25 cellular contexts compared by ENCODE assay signal in genomic region chr9:77901771-77902170, GRCh38.
DNase-seq lines count a peak whose midpoint lies in the region; ATAC-seq and TF ChIP-seq lines count a peak whose summit lies in the region.
"Had no signal": no experiment of that assay in that cellular context is flagged by ENCODE, and none has a peak within 500 bp of the region (broad histone marks: within the 10 kb centered on the region; RNA-seq: fewer than 3 reads in every experiment).

No MANE protein-coding gene starts in this region.

- no peak for TF ChIP-seq POLR2A in NB4 (IDR thresholded peaks at IDR 0.05; ENCODE audit: extremely low read depth, insufficient read length)

- no CpG with 5 or more reads among the region's 2 CpGs for WGBS in trophoblast cell (ENCODE audit: extremely low coverage, insufficient coverage, insufficient read length)

- intact Hi-C loops in activated CD4-positive, alpha-beta T cell treated with anti-CD3 and anti-CD28 coated beads, Interleukin-2, amount 10 ng/mL, durations not matched to agents 24 days and 14 days (cut with micrococcal nuclease), result loop anchor here (10.0 kb wide), 1 partner anchor 133 kb away; the partner anchor contains the start of gene GNAQ

- H3K18ac ChIP-seq in trophoblast cell (ENCODE audit: low read length), result no peak overlapping the region

- POLR2A ChIA-PET in HEK293T (lab: Yijun Ruan, JAX), result no interaction called here

- no peaks in the 10 kb centered on the region for H3K9me3 ChIP-seq in trophoblast cell (ENCODE audit: insufficient read depth, low read depth, low read length)
- H3K9me3 ChIP-seq: BE2C, SK-N-SH had no signal

- H3K36me3 Mint-ChIP-seq in activated CD4-positive, alpha-beta T cell treated with anti-CD3 and anti-CD28 coated beads, Interleukin-2, amount 10 ng/mL, durations not matched to agents 24 days and 14 days (ENCODE audit: low read depth), result peaks cover 18% of the 10 kb centered on the region

- DNase-seq in activated CD4-positive, alpha-beta T cell treated with anti-CD3 and anti-CD28 coated beads, Interleukin-2, amount 10 ng/mL, durations not matched to agents 24 days and 14 days, result peak; percentile 45
- no peak for DNase-seq in activated CD4-positive, alpha-beta T cell treated with anti-CD3 and anti-CD28 coated beads, Interleukin-2, amount 50 U/mL, for 48 hours
- DNase-seq in NB4 (ENCODE audit: low read depth) (peak; percentile 48), epithelial cell of esophagus (ENCODE audit: low read depth) (peak; percentile 15), trophoblast cell (no peak), HEK293T (ENCODE audit: extremely low spot score) (no peak)
- DNase-seq: 8988T; ACHN; BE2C; DMS153; IMR-90; Karpas-422; NCI-H1105; NCI-H1436 treated with DMSO at 0.1 percent for 48 hours; NCI-H187 treated with DMSO at 0.1 percent for 48 hours; NCI-H2107; NCI-H524; NCI-H748 treated with DMSO at 0.1 percent for 48 hours; NK-92 treated with Interleukin-12 subunit alpha and Interleukin-12 subunit beta, amount 100 ng/mL, for 24 hours; PC-3; SK-N-SH; SW 1271 had no signal

- ATAC-seq in GM21717 (IDR thresholded peaks at IDR 0.05; ENCODE audit: unreplicated experiment), result no peak
- no peak for ATAC-seq in GM21360 (IDR thresholded peaks at IDR 0.05; ENCODE audit: unreplicated experiment)
- ATAC-seq: PC-3 had no signal

- no peak overlapping the region for H4K91ac ChIP-seq in trophoblast cell (ENCODE audit: low read depth, low read length)

- peaks cover 3% of the 10 kb centered on the region for H3K79me1 ChIP-seq in trophoblast cell (ENCODE audit: low read length)

- H3K79me2 ChIP-seq in trophoblast cell (ENCODE audit: control insufficient read depth, insufficient read depth, low read length, poor library complexity), result no peaks in the 10 kb centered on the region

- H3K27ac ChIP-seq in trophoblast cell (ENCODE audit: low read depth, low read length), result no peak overlapping the region

- H3K27ac Mint-ChIP-seq in activated CD4-positive, alpha-beta T cell treated with anti-CD3 and anti-CD28 coated beads, Interleukin-2, amount 10 ng/mL, durations not matched to agents 24 days and 14 days, result no peak overlapping the region

- no peak overlapping the region for H2AFZ ChIP-seq in trophoblast cell (ENCODE audit: insufficient read depth, low read length, poor library complexity)

- peaks cover 0 to 1% of the 10 kb centered on the region in 2 experiments for H3K36me3 ChIP-seq in trophoblast cell (ENCODE audit: control insufficient read depth in 1 of 2, insufficient read depth in 2 of 2, low read length in 2 of 2)

- H3K14ac ChIP-seq in trophoblast cell (ENCODE audit: low read length), result no peak overlapping the region

- H4K12ac ChIP-seq in trophoblast cell (ENCODE audit: low read depth, low read length), result no peak overlapping the region

- no peak overlapping the region for H2AK5ac ChIP-seq in trophoblast cell (ENCODE audit: low read length)

- H2BK12ac ChIP-seq in trophoblast cell (ENCODE audit: low read length), result peak overlapping the region; percentile 74

- H3K27me3 ChIP-seq in trophoblast cell (ENCODE audit: insufficient read depth, low read length), result no peaks in the 10 kb centered on the region
- H3K27me3 ChIP-seq: BE2C had no signal

- peaks cover 10 to 16% of the 10 kb centered on the region in 2 experiments for H3K4me1 ChIP-seq in trophoblast cell (ENCODE audit: control insufficient read depth in 1 of 2, insufficient read depth in 2 of 2, low read length in 2 of 2)

- H3K4me3 ChIP-seq in NB4 (ENCODE audit: low read depth, low read length) (no peak overlapping the region), epithelial cell of esophagus (ENCODE audit: low read length) (no peak overlapping the region), trophoblast cell (ENCODE audit: low read depth, low read length) (no peak overlapping the region)

- peaks cover 25% of the 10 kb centered on the region for H3K4me1 Mint-ChIP-seq in activated CD4-positive, alpha-beta T cell treated with anti-CD3 and anti-CD28 coated beads, Interleukin-2, amount 10 ng/mL, durations not matched to agents 24 days and 14 days

- H3K4me2 ChIP-seq in trophoblast cell (ENCODE audit: low read length), result no peak overlapping the region
- H3K4me2 ChIP-seq: SK-N-SH had no signal

- TF ChIP-seq CTCF in NB4 (IDR thresholded peaks at IDR 0.05; ENCODE audit: low read depth, low read length) (no peak), epithelial cell of esophagus (IDR thresholded peaks at IDR 0.05; ENCODE audit: insufficient read depth, low read depth, low read length, missing control alignments) (no peak)

- no peak overlapping the region for H3K4me3 Mint-ChIP-seq in activated CD4-positive, alpha-beta T cell treated with anti-CD3 and anti-CD28 coated beads, Interleukin-2, amount 10 ng/mL, durations not matched to agents 24 days and 14 days
- H3K4me3 Mint-ChIP-seq: CD14-positive monocyte had no signal

- H4K8ac ChIP-seq in trophoblast cell (ENCODE audit: low read depth, low read length), result no peak overlapping the region

- no peak overlapping the region for H3K9ac ChIP-seq in trophoblast cell (ENCODE audit: low read length)
- H3K9ac ChIP-seq: SK-N-SH had no signal

- CTCF ChIA-PET in HEK293T (lab: Yijun Ruan, JAX), result no interaction called here

- H3K23ac ChIP-seq in trophoblast cell (ENCODE audit: low read length), result no peak overlapping the region

- no peak overlapping the region for H2BK120ac ChIP-seq in trophoblast cell (ENCODE audit: insufficient read depth, low read length, poor library complexity)

- H3K4ac ChIP-seq in trophoblast cell (ENCODE audit: low read depth, low read length), result peak overlapping the region; percentile 73

- H3K9me3 Mint-ChIP-seq in activated CD4-positive, alpha-beta T cell treated with anti-CD3 and anti-CD28 coated beads, Interleukin-2, amount 10 ng/mL, durations not matched to agents 24 days and 14 days, result no peaks in the 10 kb centered on the region

- H2BK5ac ChIP-seq in trophoblast cell (ENCODE audit: low read depth, low read length, poor library complexity), result no peak overlapping the region

- no peaks in the 10 kb centered on the region for H3K27me3 Mint-ChIP-seq in activated CD4-positive, alpha-beta T cell treated with anti-CD3 and anti-CD28 coated beads, Interleukin-2, amount 10 ng/mL, durations not matched to agents 24 days and 14 days

TF ChIP-seq in HEK293T, 16 proteins besides CTCF, POLR2A, EP300 and RAD21:
- TF ChIP-seq FOXM1 (IDR thresholded peaks at IDR 0.05; ENCODE audit: borderline replicate concordance) (no peak), FOXK2 (IDR thresholded peaks at IDR 0.05) (no peak), FOXA1 (IDR thresholded peaks at IDR 0.05) (no peak), LEF1 (IDR thresholded peaks at IDR 0.05; ENCODE audit: borderline replicate concordance) (no peak)

Comparison
In these comparisons a context has a peak if more than half of its experiments do, and no peak if none do; other contexts are left out.
1. DNase-seq: peak in activated CD4-positive, alpha-beta T cell treated with anti-CD3 and anti-CD28 coated beads, Interleukin-2, amount 10 ng/mL, durations not matched to agents 24 days and 14 days (single experiment), NB4 (single experiment) and epithelial cell of esophagus (single experiment); none in activated CD4-positive, alpha-beta T cell treated with anti-CD3 and anti-CD28 coated beads, Interleukin-2, amount 50 U/mL, for 48 hours (0 of 2), trophoblast cell (0 of 2) and HEK293T (single experiment).